Comparison of ENCODE assay signal across 8 cellular contexts in the genomic region with DNA sequence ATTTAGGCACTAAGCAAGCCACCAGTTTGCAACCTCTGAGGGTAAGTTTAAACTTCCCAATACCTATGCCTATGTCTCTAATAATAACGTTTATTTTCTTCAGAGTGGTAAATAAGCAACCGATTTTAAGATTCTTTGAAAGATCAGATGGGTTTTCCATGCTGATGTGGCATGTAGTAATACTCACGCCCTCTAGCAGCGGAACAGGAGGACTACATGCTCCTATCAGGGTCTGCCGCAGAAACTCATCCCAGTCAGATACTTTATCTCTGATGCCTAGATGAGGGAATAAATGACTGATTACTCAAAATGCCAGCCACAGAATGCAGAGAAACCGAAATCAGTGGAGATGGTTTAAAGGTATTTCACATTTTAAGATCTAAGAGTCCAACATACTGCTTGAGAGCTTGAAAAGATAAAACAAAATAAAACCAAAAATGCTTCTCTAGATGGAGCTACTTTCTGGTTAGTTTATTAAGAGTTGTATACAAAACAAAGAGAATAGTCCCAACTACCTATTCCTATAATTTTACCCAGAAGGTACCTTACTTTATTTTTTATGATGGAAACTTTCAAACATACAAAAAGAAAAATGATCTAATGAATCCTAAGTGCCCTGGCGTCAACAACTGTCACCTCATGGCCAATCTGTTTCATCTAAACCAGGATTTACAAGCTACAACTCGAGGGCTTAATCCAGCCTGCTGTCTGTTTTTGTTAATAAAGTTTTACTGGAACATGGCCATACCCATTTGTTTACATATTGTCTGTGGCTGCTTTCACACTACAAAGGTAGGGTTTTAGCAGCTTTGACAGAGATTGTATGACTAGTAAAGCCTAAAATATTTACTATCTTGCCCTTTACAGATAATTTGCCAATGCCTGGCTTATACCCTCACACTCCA. TPM values are rescaled to one million over a fixed set of nuclear protein-coding genes. Genes with fewer than 3 reads are reported as not detected.
DNase-seq lines count a peak whose midpoint lies in the region; ATAC-seq and TF ChIP-seq lines count a peak whose summit lies in the region.

No MANE protein-coding gene starts in this region.

- no peak overlapping the region for H3K27ac ChIP-seq in CD8-positive, alpha-beta T cell (ENCODE audit: low read depth, low read length)
- no peak overlapping the region for H3K27ac ChIP-seq in dorsolateral prefrontal cortex
- H3K27ac ChIP-seq in lung (ENCODE audit: low read depth in 1 of 2, low read length in 1 of 2): no peak overlapping the region

- peaks cover 37% of the 10 kb centered on the region for H3K36me3 Mint-ChIP-seq in CD8-positive, alpha-beta T cell
- peaks cover 17% of the 10 kb centered on the region for H3K36me3 Mint-ChIP-seq in activated CD4-positive, alpha-beta T cell treated with anti-CD3 and anti-CD28 coated beads, Interleukin-2, amount 10 ng/mL, durations not matched to agents 7 days and 5 days (ENCODE audit: low read depth)

- ATAC-seq in CD8-positive, alpha-beta T cell: peak; percentile 97
- ATAC-seq in GM21786 (IDR thresholded peaks at IDR 0.05; ENCODE audit: unreplicated experiment) (peak; percentile 47), lung (ENCODE audit: insufficient read depth, low FRiP score) (peak; percentile 83), GM21515 (IDR thresholded peaks at IDR 0.05; ENCODE audit: unreplicated experiment) (no peak)

- DNase-seq in CD8-positive, alpha-beta T cell: peak; percentile 16 to 63 (median 50)
- DNase-seq in NCI-H2227 treated with DMSO at 0.1 percent for 48 hours (lab: John Stamatoyannopoulos, UW) (peak; percentile 38), dorsolateral prefrontal cortex (peak in 8 of 10 donors; percentile 41 to 68 (median 54)), lung (ENCODE audit: low spot score) (peak; percentile 34)
- peak; percentile 67 for DNase-seq in activated CD4-positive, alpha-beta T cell treated with anti-CD3 and anti-CD28 coated beads, Interleukin-2, amount 10 ng/mL, durations not matched to agents 7 days and 5 days
- DNase-seq in stimulated activated CD8-positive, alpha-beta memory T cell treated with anti-CD3 and anti-CD28 coated beads, Interleukin-15, amount 100 ng/mL, for 1 hour (ENCODE audit: low read depth): peak; percentile 19

- no peaks in the 10 kb centered on the region for H3K9me3 Mint-ChIP-seq in CD8-positive, alpha-beta T cell
- H3K9me3 Mint-ChIP-seq in activated CD4-positive, alpha-beta T cell treated with anti-CD3 and anti-CD28 coated beads, Interleukin-2, amount 10 ng/mL, durations not matched to agents 7 days and 5 days: no peaks in the 10 kb centered on the region

- peak; percentile 81 for TF ChIP-seq CTCF in CD8-positive, alpha-beta T cell (IDR thresholded peaks at IDR 0.05)
- peak; percentile 40 to 82 (median 71) for TF ChIP-seq CTCF in dorsolateral prefrontal cortex (IDR thresholded peaks at IDR 0.05 in 54 of 56, conservative IDR thresholded peaks at IDR 0.05 in 2 of 56; ENCODE audit: low read depth in 1 of 56, partially characterized antibody in 56 of 56)
- peak; percentile 58 for TF ChIP-seq CTCF in lung (IDR thresholded peaks at IDR 0.05; ENCODE audit: control extremely low read depth, extremely low read depth)

- no peaks in the 10 kb centered on the region for H3K27me3 Mint-ChIP-seq in CD8-positive, alpha-beta T cell (ENCODE audit: low read depth)
- H3K27me3 Mint-ChIP-seq in activated CD4-positive, alpha-beta T cell treated with anti-CD3 and anti-CD28 coated beads, Interleukin-2, amount 10 ng/mL, durations not matched to agents 7 days and 5 days: no peaks in the 10 kb centered on the region

- no peak overlapping the region for H3K4me3 Mint-ChIP-seq in CD8-positive, alpha-beta T cell
- no peak overlapping the region for H3K4me3 Mint-ChIP-seq in activated CD4-positive, alpha-beta T cell treated with anti-CD3 and anti-CD28 coated beads, Interleukin-2, amount 10 ng/mL, durations not matched to agents 7 days and 5 days

- 19 to 20% methylated on average over 8 of the region's 8 CpGs for WGBS in lung, 2 donors

- H3K27me3 ChIP-seq in CD8-positive, alpha-beta T cell (ENCODE audit: insufficient read depth, low read length): no peaks in the 10 kb centered on the region
- H3K27me3 ChIP-seq in dorsolateral prefrontal cortex (no peaks in the 10 kb centered on the region), lung (ENCODE audit: control insufficient read depth, insufficient read depth) (no peaks in the 10 kb centered on the region)

- peaks cover 3% of the 10 kb centered on the region for H3K36me3 ChIP-seq in CD8-positive, alpha-beta T cell (ENCODE audit: insufficient read depth, low read length)
- peaks cover 3 to 6% of the 10 kb centered on the region in 2 donors for H3K36me3 ChIP-seq in lung (ENCODE audit: control insufficient read depth in 2 of 2, insufficient read depth in 2 of 2, low read length in 2 of 2)

- no peak overlapping the region for H3K4me3 ChIP-seq in CD8-positive, alpha-beta T cell (ENCODE audit: low read depth, low read length)
- H3K4me3 ChIP-seq in dorsolateral prefrontal cortex: no peak overlapping the region
- H3K4me3 ChIP-seq in lung: no peak overlapping the region

- intact Hi-C loops in CD8-positive, alpha-beta T cell (cut with DNase I, micrococcal nuclease): loop anchor here (1.0 to 5.0 kb wide), 8 partner anchors 47 to 193 kb away; partner anchors contain the start of gene SFMBT1 (in 1 of the 2)
- intact Hi-C loops in dorsolateral prefrontal cortex (cut with DNase I): loop anchor here (2.0 to 10.0 kb wide), 4 partner anchors 38 to 138 kb away; partner anchors contain the start of gene STIMATE (in 1 of the 2)

- peaks cover 8% of the 10 kb centered on the region for H3K4me1 Mint-ChIP-seq in CD8-positive, alpha-beta T cell (ENCODE audit: low read depth)
- peaks cover 12% of the 10 kb centered on the region for H3K4me1 Mint-ChIP-seq in activated CD4-positive, alpha-beta T cell treated with anti-CD3 and anti-CD28 coated beads, Interleukin-2, amount 10 ng/mL, durations not matched to agents 7 days and 5 days

- CTCF ChIA-PET in CD8-positive, alpha-beta T cell (lab: Charles Lee): interaction anchor here (0.7 to 6.6 kb wide), 20 partner anchors 11 to 145 kb away, joined by 3 to 36 read pairs (median 3); partner anchors contain the start of gene SFMBT1
- CTCF ChIA-PET in activated CD4-positive, alpha-beta T cell treated with anti-CD3 and anti-CD28 coated beads, Interleukin-2, amount 10 ng/mL, durations not matched to agents 7 days and 5 days (lab: Charles Lee): interaction anchor here (0.6 to 1.1 kb wide), 5 partner anchors 11 to 96 kb away, joined by 3 to 9 read pairs (median 3); no protein-coding TSS in a partner anchor

- H3K9me3 ChIP-seq in CD8-positive, alpha-beta T cell (ENCODE audit: low read length): no peaks in the 10 kb centered on the region
- H3K9me3 ChIP-seq in lung (ENCODE audit: control insufficient read depth in 2 of 2, insufficient read depth in 1 of 2, low read length in 1 of 2): no peaks in the 10 kb centered on the region

- H3K4me1 ChIP-seq in CD8-positive, alpha-beta T cell (ENCODE audit: insufficient read depth, low read length): peaks cover 5% of the 10 kb centered on the region
- H3K4me1 ChIP-seq in lung (ENCODE audit: control insufficient read depth in 2 of 2, insufficient read depth in 2 of 2, low read length in 2 of 2): no peaks in the 10 kb centered on the region

- POLR2A ChIA-PET in CD8-positive, alpha-beta T cell (lab: Charles Lee): interaction anchor here (0.8 to 0.9 kb wide), 2 partner anchors 22 to 111 kb away, joined by 3 to 5 read pairs; partner anchors contain the start of gene SFMBT1
- POLR2A ChIA-PET in activated CD4-positive, alpha-beta T cell treated with anti-CD3 and anti-CD28 coated beads, Interleukin-2, amount 10 ng/mL, durations not matched to agents 7 days and 5 days (lab: Charles Lee): interaction anchor here (1.1 kb wide), 1 partner anchor 773 kb away, joined by 11 read pairs; no protein-coding TSS in a partner anchor

- no peak overlapping the region for H3K27ac Mint-ChIP-seq in CD8-positive, alpha-beta T cell
- no peak overlapping the region for H3K27ac Mint-ChIP-seq in activated CD4-positive, alpha-beta T cell treated with anti-CD3 and anti-CD28 coated beads, Interleukin-2, amount 10 ng/mL, durations not matched to agents 7 days and 5 days

RNA-seq across cellular contexts. Expression of gene STIMATE, which starts 37.5 kb away (rescaled TPM):
- total RNA-seq in CD8-positive, alpha-beta T cell: 10 to 100 TPM; 29.1 to 35.9 TPM
- total RNA-seq in activated CD4-positive, alpha-beta T cell treated with anti-CD3 and anti-CD28 coated beads, Interleukin-2, amount 10 ng/mL, durations not matched to agents 7 days and 5 days: 10 to 100 TPM; 30.1 to 35.0 TPM
- total RNA-seq in dorsolateral prefrontal cortex (10 to 100 TPM in 119 of 120 experiments, 1 to 10 TPM in 1; 9.2 to 40.0 (median 20.3) TPM), lung (10 to 100 TPM; 21.9 to 62.5 TPM)
- 10 to 100 TPM; 18.6 to 19.0 TPM for polyA plus RNA-seq in lung
